ENCODE assay signal across 20 cellular contexts in genomic region chr11:111549869-111550203, GRCh38. TPM values are rescaled to one million over a fixed set of nuclear protein-coding genes. Genes with fewer than 3 reads are reported as not detected.
"Had no signal": no experiment of that assay in that cellular context is flagged by ENCODE, and none has a peak within 500 bp of the region (broad histone marks: within the 10 kb centered on the region; RNA-seq: fewer than 3 reads in every experiment).

No MANE protein-coding gene starts in this region.

- H3K4me1 ChIP-seq: adrenal gland, breast epithelium had no signal

- H3K27ac ChIP-seq: adrenal gland, breast epithelium, SK-N-MC had no signal

- ATAC-seq: activated CD4-positive, CD25-positive, alpha-beta regulatory T cell treated with anti-CD3 and anti-CD28 coated beads, Interleukin-2, amount 50 U/mL, for 24 hours; activated CD8-positive, alpha-beta T cell treated with anti-CD3 and anti-CD28 coated beads, Interleukin-2, amount 10 ng/mL, durations not matched to agents 7 days and 5 days had no signal

- H3K36me3 ChIP-seq: adrenal gland, breast epithelium had no signal

- DNase-seq: activated CD4-positive, alpha-beta T cell treated with anti-CD3 and anti-CD28 coated beads for 4 hours; activated CD8-positive, alpha-beta memory T cell treated with anti-CD3 and anti-CD28 coated beads, Interleukin-2, amount 50 U/mL, for 48 hours; activated CD8-positive, alpha-beta T cell treated with anti-CD3 and anti-CD28 coated beads, Interleukin-2, amount 10 ng/mL, durations not matched to agents 7 days and 5 days; activated naive CD4-positive, alpha-beta T cell treated with anti-CD3 and anti-CD28 coated beads, Interleukin-2, amount 50 U/mL, for 16 hours; activated naive CD8-positive, alpha-beta T cell treated with anti-CD3 and anti-CD28 coated beads, Interleukin-2, amount 10 ng/mL, durations not matched to agents 7 days and 5 days; activated T-cell treated with anti-CD3 and anti-CD28 coated beads, Interleukin-2, amount 50 U/mL, for 1 hour; adrenal gland; aorta; caudate nucleus; MG63; NCI-H1105; NCI-H1436; NCI-H2081 treated with DMSO at 0.1 percent for 48 hours; NCI-H446; NCI-H524 had no signal

- H3K27me3 ChIP-seq: adrenal gland, breast epithelium, MG63 had no signal

- H3K9me3 ChIP-seq: adrenal gland, breast epithelium, MG63 had no signal

- H3K4me3 ChIP-seq: adrenal gland, breast epithelium, MG63, SK-N-MC had no signal

RNA-seq across cellular contexts. Expression of gene HOATZ, which starts 35.3 kb away (rescaled TPM):
- total RNA-seq: activated naive CD8-positive, alpha-beta T cell treated with anti-CD3 and anti-CD28 coated beads, Interleukin-2, amount 10 ng/mL, durations not matched to agents 7 days and 5 days; adrenal gland; aorta; breast epithelium; chondrocyte; RPMI7951 had no signal

RNA-seq across cellular contexts. Expression of gene BTG4, which starts 37.6 kb away (rescaled TPM):
- total RNA-seq: activated CD8-positive, alpha-beta T cell treated with anti-CD3 and anti-CD28 coated beads, Interleukin-2, amount 10 ng/mL, durations not matched to agents 7 days and 5 days; adrenal gland; aorta; breast epithelium; chondrocyte; RPMI7951 had no signal
